ENCODE assay signal across 23 cellular contexts in genomic region chr6:42241915-42242314, GRCh38. TPM values are rescaled to one million over a fixed set of nuclear protein-coding genes. Genes with fewer than 3 reads are reported as not detected.
DNase-seq lines count a peak whose midpoint lies in the region; ATAC-seq and TF ChIP-seq lines count a peak whose summit lies in the region.
"Had no signal": no experiment of that assay in that cellular context is flagged by ENCODE, and none has a peak within 500 bp of the region (broad histone marks: within the 10 kb centered on the region; RNA-seq: fewer than 3 reads in every experiment).

No MANE protein-coding gene starts in this region.

- H3K36me3 ChIP-seq in esophagus (ENCODE audit: control insufficient read depth in 2 of 2, insufficient read depth in 2 of 2, low read length in 1 of 2) = peaks cover 0 to 10% of the 10 kb centered on the region in 2 donors
- no peaks in the 10 kb centered on the region for H3K36me3 ChIP-seq in neural progenitor cell

- H3K9me3 ChIP-seq in esophagus (ENCODE audit: control insufficient read depth in 2 of 2, insufficient read depth in 1 of 2, low read depth in 1 of 2, low read length in 1 of 2) (peaks cover 0 to 2% of the 10 kb centered on the region in 2 donors), neural progenitor cell (ENCODE audit: low read depth) (no peaks in the 10 kb centered on the region)
- H3K9me3 ChIP-seq: BLaER1 treated with 17β-estradiol and CSF1 and Interleukin-3, amounts not matched to agents 10 nM and 100 nM; Caco-2; SJSA1 had no signal

- H4K20me1 ChIP-seq in neural progenitor cell (ENCODE audit: low read depth) = no peaks in the 10 kb centered on the region
- H4K20me1 ChIP-seq: BLaER1 treated with 17β-estradiol and CSF1 and Interleukin-3, amounts not matched to agents 10 nM and 100 nM had no signal

- peak overlapping the region; percentile 62 to 88 for H3K27ac ChIP-seq in esophagus (ENCODE audit: low read depth in 2 of 2, low read length in 1 of 2)
- H3K27ac ChIP-seq in neural progenitor cell = no peak overlapping the region
- H3K27ac ChIP-seq: BLaER1 treated with 17β-estradiol and CSF1 and Interleukin-3, amounts not matched to agents 10 nM and 100 nM; SJSA1 had no signal

- H3K4me1 Mint-ChIP-seq in neural progenitor cell = peaks cover 5% of the 10 kb centered on the region

- peaks cover 17% of the 10 kb centered on the region for H3K36me3 Mint-ChIP-seq in neural progenitor cell

- H3K4me2 ChIP-seq in neural progenitor cell = peak overlapping the region; percentile 35
- H3K4me2 ChIP-seq: BLaER1 treated with 17β-estradiol and CSF1 and Interleukin-3, amounts not matched to agents 10 nM and 100 nM had no signal

- H2AFZ ChIP-seq in neural progenitor cell (replicated peaks) = no peak overlapping the region

- in situ Hi-C loops in GM13977 (cut with MboI; ENCODE audit: low pct_unique_long_range_greater_than_20kb, low sequenced_read_pairs, unreplicated experiment) = no loop called here

- no peaks in the 10 kb centered on the region for H3K9me3 Mint-ChIP-seq in neural progenitor cell
- H3K9me3 Mint-ChIP-seq: CD4-positive, alpha-beta memory T cell had no signal

- H3K4me3 ChIP-seq in esophagus (ENCODE audit: low read depth in 1 of 2, low read length in 2 of 2) (no peak overlapping the region), neural progenitor cell (no peak overlapping the region)
- H3K4me3 ChIP-seq: BLaER1 treated with 17β-estradiol and CSF1 and Interleukin-3, amounts not matched to agents 10 nM and 100 nM; SJSA1 had no signal

- H3K4me3 Mint-ChIP-seq in neural progenitor cell = no peak overlapping the region
- H3K4me3 Mint-ChIP-seq: CD4-positive, alpha-beta memory T cell had no signal

- H3K79me2 ChIP-seq in neural progenitor cell (ENCODE audit: low read depth) = no peaks in the 10 kb centered on the region

- H3K27me3 Mint-ChIP-seq in neural progenitor cell (ENCODE audit: insufficient read depth, low read depth) = no peaks in the 10 kb centered on the region
- H3K27me3 Mint-ChIP-seq: CD4-positive, alpha-beta memory T cell had no signal

- H3K9ac ChIP-seq in neural progenitor cell = no peak overlapping the region
- H3K9ac ChIP-seq: BLaER1 treated with 17β-estradiol and CSF1 and Interleukin-3, amounts not matched to agents 10 nM and 100 nM had no signal

- no peak overlapping the region for H3K27ac Mint-ChIP-seq in neural progenitor cell

- peaks cover 3 to 7% of the 10 kb centered on the region in 2 donors for H3K4me1 ChIP-seq in esophagus (ENCODE audit: control insufficient read depth in 2 of 2, insufficient read depth in 2 of 2, low read length in 1 of 2)
- peaks cover 20% of the 10 kb centered on the region for H3K4me1 ChIP-seq in neural progenitor cell
- H3K4me1 ChIP-seq: BLaER1 treated with 17β-estradiol and CSF1 and Interleukin-3, amounts not matched to agents 10 nM and 100 nM; Caco-2; SJSA1 had no signal

- H3F3A ChIP-seq in neural progenitor cell (ENCODE audit: low read depth) = peaks cover 13% of the 10 kb centered on the region

- ATAC-seq in activated CD4-positive, CD25-positive, alpha-beta regulatory T cell treated with anti-CD3 and anti-CD28 coated beads, Interleukin-2, amount 50 U/mL, for 24 hours = no peak
- ATAC-seq: Right ventricle myocardium inferior had no signal

- TF ChIP-seq CTCF in neural progenitor cell (IDR thresholded peaks at IDR 0.05) (no peak), GM13977 (IDR thresholded peaks at IDR 0.05; ENCODE audit: extremely low read depth, insufficient read depth, missing control alignments) (no peak)

- DNase-seq in activated CD4-positive, CD25-positive, alpha-beta regulatory T cell treated with anti-CD3 and anti-CD28 coated beads, Interleukin-2, amount 50 U/mL, for 72 hours = peak; percentile 20
- DNase-seq in NCI-H526 treated with DMSO at 0.1 percent for 48 hours (lab: John Stamatoyannopoulos, UW) = peak; percentile 65
- peak; percentile 53 for DNase-seq in neural progenitor cell (ENCODE audit: low spot score)
- no peak for DNase-seq in NCI-H446 (lab: John Stamatoyannopoulos, UW)
- no peak for DNase-seq in EL
- DNase-seq in GM13977 (ENCODE audit: low spot score) = no peak
- DNase-seq: 8988T; Caco-2; CD4-positive, alpha-beta memory T cell; DMS 273 treated with DMSO at 0.1 percent for 48 hours; DMS79 treated with DMSO at 0.1 percent for 48 hours; Kasumi-1; NCI-H1417; NCI-H187 treated with DMSO at 0.1 percent for 48 hours; NCI-H2107; NCI-H748 treated with DMSO at 0.1 percent for 48 hours; OCI-M1 had no signal

- H3K27me3 ChIP-seq in esophagus (ENCODE audit: control insufficient read depth in 1 of 2, insufficient read depth in 2 of 2, low read length in 2 of 2) (no peaks in the 10 kb centered on the region), neural progenitor cell (no peaks in the 10 kb centered on the region)
- H3K27me3 ChIP-seq: BLaER1 treated with 17β-estradiol and CSF1 and Interleukin-3, amounts not matched to agents 10 nM and 100 nM; SJSA1 had no signal

- 72 to 78% methylated on average over 5 of the region's 5 CpGs for WGBS in esophagus, 2 donors

RNA-seq across cellular contexts. Expression of gene MRPS10, which starts 24.3 kb away (rescaled TPM):
- polyA plus RNA-seq in esophagus = 10 to 100 TPM; 38.3 to 47.3 TPM
- 42.1 and 68.0 TPM in 2 replicates for total RNA-seq in neural progenitor cell (ENCODE audit: low replicate concordance)

RNA-seq across cellular contexts. Expression of gene GUCA1B, which starts 47.2 kb away (rescaled TPM):
- polyA plus RNA-seq in esophagus = under 1 TPM; 0.24 to 0.45 TPM
- 0.22 and 1.2 TPM in 2 replicates for total RNA-seq in neural progenitor cell (ENCODE audit: low replicate concordance)
- total RNA-seq: G401, SJSA1 had no signal

Comparison
In these comparisons a context has a peak if more than half of its experiments do, and no peak if none do; other contexts are left out.
1. DNase-seq: peak in activated CD4-positive, CD25-positive, alpha-beta regulatory T cell treated with anti-CD3 and anti-CD28 coated beads, Interleukin-2, amount 50 U/mL, for 72 hours (single experiment), NCI-H526 treated with DMSO at 0.1 percent for 48 hours (single experiment) and neural progenitor cell (single experiment); none in NCI-H446 (0 of 2), EL (single experiment) and GM13977 (single experiment).